ENCODE assay signal across 6 cellular contexts in the genomic region with DNA sequence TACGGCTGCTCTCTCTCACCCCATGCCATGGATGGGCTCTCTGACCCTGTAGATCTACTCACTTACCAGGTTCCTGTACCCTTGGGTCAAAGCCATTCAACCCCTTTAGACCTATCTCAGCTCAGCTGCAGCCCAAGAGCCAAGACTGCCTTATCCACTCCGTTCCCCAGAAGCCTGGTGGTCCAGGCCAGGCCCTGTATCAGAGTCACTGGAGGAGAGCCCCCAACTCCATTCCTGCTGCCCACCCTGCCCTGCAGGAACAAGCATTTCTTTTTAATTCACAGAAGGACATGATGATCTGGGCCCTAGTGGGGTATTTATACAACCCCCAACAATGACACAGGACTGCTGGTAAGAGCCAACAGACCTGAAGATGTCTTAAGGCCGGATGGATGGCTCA.
"Had no signal": no experiment of that assay in that cellular context is flagged by ENCODE, and none has a peak within 500 bp of the region (broad histone marks: within the 10 kb centered on the region; RNA-seq: fewer than 3 reads in every experiment).

No MANE protein-coding gene starts in this region.

- H3K36me3 ChIP-seq: HAP-1 had no signal

- H3K4me1 ChIP-seq: HAP-1 had no signal

- H3K27ac ChIP-seq: GM23248, HL-60 had no signal

- DNase-seq: GM23248, GOT3, H7, HFFc6 had no signal

- H3K4me3 ChIP-seq: GM23248, HAP-1 had no signal

- H3K9me3 ChIP-seq: HAP-1 had no signal
